In the genomic region with DNA sequence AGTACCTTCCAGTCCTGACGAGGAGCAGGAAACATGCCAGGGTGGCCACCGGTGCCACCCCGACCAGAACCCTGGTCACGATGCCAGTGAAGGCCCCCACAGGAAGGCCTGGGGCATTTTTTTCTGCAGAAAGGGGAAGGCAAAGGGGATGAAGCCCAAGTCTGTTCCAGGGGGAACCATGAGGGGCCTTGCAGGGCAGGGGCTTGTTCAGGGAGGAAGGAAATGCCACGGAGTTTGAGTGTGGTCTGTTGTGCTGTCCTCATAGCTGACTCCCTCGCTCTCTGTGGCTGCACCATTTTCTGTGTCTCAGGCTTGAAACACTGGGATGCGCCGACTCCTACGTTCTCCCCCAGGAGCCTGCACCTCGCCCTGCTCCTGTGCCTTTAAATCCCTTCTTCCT, we compare ENCODE assay signal across 23 cellular contexts.
A peak's percentile ranks its signal among the peaks of the same experiment; 100 is the strongest.
DNase-seq lines count a peak whose midpoint lies in the region; ATAC-seq lines count a peak whose summit lies in the region.
"Had no signal": no experiment of that assay in that cellular context is flagged by ENCODE, and none has a peak within 500 bp of the region (broad histone marks: within the 10 kb centered on the region; RNA-seq: fewer than 3 reads in every experiment).

No MANE protein-coding gene starts in this region.

- H3K9me3 ChIP-seq in BLaER1 = peaks cover 14% of the 10 kb centered on the region
- H3K9me3 ChIP-seq: breast epithelium, Peyer's patch, prostate gland, sigmoid colon, thyroid gland, uterus had no signal

- H3K9ac ChIP-seq in BLaER1 = no peak overlapping the region
- H3K9ac ChIP-seq: neural progenitor cell had no signal

- H3K4me2 ChIP-seq in BLaER1 = peak overlapping the region; percentile 75
- H3K4me2 ChIP-seq: GM23338 had no signal

- no peaks in the 10 kb centered on the region for H3K36me3 ChIP-seq in BLaER1
- H3K36me3 ChIP-seq: breast epithelium, neural progenitor cell, Peyer's patch, prostate gland, sigmoid colon, thyroid gland, uterus had no signal

- no peak overlapping the region for H3K4me3 ChIP-seq in BLaER1
- H3K4me3 ChIP-seq: breast epithelium, GM23338, neural progenitor cell, Peyer's patch, prostate gland, sigmoid colon, thyroid gland, uterus had no signal

- no peak for ATAC-seq in HG03571 (IDR thresholded peaks at IDR 0.05; ENCODE audit: unreplicated experiment)
- no peak for ATAC-seq in HG03135 (IDR thresholded peaks at IDR 0.05; ENCODE audit: unreplicated experiment)
- ATAC-seq: activated CD8-positive, alpha-beta T cell treated with anti-CD3 and anti-CD28 coated beads for 36 hours had no signal

- no peak overlapping the region for H3K27ac ChIP-seq in BLaER1
- H3K27ac ChIP-seq: breast epithelium, neural progenitor cell, Peyer's patch, prostate gland, sigmoid colon, thyroid gland, uterus had no signal

- peak; percentile 53 for DNase-seq in KG1 (lab: John Stamatoyannopoulos, UW)
- peak; percentile 54 for DNase-seq in globus pallidus (ENCODE audit: low spot score)
- DNase-seq in pons (ENCODE audit: low spot score) = peak; percentile 49
- DNase-seq in NCI-H1105 (lab: John Stamatoyannopoulos, UW) = no peak
- DNase-seq: activated CD8-positive, alpha-beta T cell treated with anti-CD3 and anti-CD28 coated beads for 36 hours; DND-41; NCI-H1436; NCI-H2081 treated with DMSO at 0.1 percent for 48 hours; NCI-H345; Peyer's patch; SHP77 treated with DMSO at 0.1 percent for 48 hours; sigmoid colon; stimulated activated CD4-positive, alpha-beta T cell treated with anti-CD3 and anti-CD28 coated beads, Interleukin-12 subunit alpha, Interleukin-12 subunit beta, amount 100 ng/mL, for 4 hours; stimulated activated CD4-positive, alpha-beta T cell treated with anti-CD3 and anti-CD28 coated beads, Interleukin-2, amount 100 ng/mL, for 48 hours; thyroid gland; uterus had no signal

- peaks cover 77% of the 10 kb centered on the region for H4K20me1 ChIP-seq in BLaER1

- peaks cover 88% of the 10 kb centered on the region for H3K27me3 ChIP-seq in BLaER1
- H3K27me3 ChIP-seq: breast epithelium, neural progenitor cell, Peyer's patch, sigmoid colon, thyroid gland, uterus had no signal

- peaks cover 40% of the 10 kb centered on the region for H3K4me1 ChIP-seq in BLaER1
- H3K4me1 ChIP-seq: sigmoid colon, thyroid gland, uterus had no signal
